Comparison of ENCODE assay signal across 8 cellular contexts in the genomic region with DNA sequence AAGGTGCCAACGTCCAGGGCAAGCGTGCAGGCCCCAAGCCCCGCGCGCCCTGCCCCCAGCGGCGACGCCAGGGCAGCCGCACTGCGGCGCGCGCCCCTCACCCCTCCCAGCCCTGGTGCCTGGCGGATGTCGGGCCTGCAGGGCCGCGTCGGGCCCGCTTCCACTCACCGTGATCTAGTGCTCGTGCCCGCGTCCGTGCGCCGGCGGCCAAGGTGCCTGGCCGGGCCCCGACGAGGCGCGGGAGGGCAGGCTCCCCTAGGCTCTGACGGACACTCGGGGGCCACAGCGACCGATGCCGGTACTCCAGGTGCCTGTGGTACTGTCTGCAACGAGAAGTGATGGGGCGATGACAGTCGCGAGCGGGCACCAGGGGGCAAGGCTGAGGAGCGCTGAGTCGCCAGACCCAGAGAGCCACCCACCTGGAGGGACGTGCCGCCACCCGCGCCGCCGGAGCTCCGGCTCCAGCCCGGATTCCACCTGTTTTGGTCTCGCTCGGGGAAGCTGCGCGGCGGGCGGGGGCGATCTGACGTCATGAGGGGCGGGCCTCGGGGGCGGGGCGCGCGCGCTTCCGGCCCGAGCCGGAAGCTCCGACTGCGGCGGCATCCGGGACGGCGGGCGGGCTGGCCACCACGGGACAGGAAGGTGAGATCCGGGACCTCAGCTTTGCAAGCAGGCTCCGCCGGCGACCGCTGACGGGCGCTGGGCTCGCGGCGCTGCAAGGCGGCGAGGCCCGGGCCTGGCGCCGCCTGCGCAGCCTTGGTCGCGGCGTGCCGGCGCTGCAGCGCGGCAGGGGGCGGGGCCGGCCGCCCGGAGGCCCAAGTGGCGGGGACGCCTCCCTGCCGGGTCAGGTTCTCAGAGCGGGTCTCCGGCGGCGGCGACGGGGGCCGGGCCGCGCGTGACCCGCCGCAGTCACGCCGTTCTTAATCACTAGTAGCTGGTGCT. TPM values are rescaled to one million over a fixed set of nuclear protein-coding genes. Genes with fewer than 3 reads are reported as not detected.
DNase-seq lines count a peak whose midpoint lies in the region; ATAC-seq, FAIRE-seq and TF ChIP-seq lines count a peak whose summit lies in the region.

A gene with protein sequence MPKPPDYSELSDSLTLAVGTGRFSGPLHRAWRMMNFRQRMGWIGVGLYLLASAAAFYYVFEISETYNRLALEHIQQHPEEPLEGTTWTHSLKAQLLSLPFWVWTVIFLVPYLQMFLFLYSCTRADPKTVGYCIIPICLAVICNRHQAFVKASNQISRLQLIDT (plus strand): TSS at position 927 of the 942 bp plus-strand sequence. CDS start 89 bp downstream, outside the sequence.
A gene with protein sequence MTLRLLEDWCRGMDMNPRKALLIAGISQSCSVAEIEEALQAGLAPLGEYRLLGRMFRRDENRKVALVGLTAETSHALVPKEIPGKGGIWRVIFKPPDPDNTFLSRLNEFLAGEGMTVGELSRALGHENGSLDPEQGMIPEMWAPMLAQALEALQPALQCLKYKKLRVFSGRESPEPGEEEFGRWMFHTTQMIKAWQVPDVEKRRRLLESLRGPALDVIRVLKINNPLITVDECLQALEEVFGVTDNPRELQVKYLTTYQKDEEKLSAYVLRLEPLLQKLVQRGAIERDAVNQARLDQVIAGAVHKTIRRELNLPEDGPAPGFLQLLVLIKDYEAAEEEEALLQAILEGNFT (minus strand): TSS at position 507 of the 942 bp plus-strand sequence. CDS start 655 bp downstream, outside the sequence.

- H3K27ac ChIP-seq in GM23338 (ENCODE audit: low read depth) (peak within 1 kb of the TSS; percentile 98), pancreas (peak within 1 kb of the TSS; percentile 90 to 95 (median 92)), thyroid gland (peak within 1 kb of the TSS; percentile 93 to 96 (median 93))

- H3K4me1 ChIP-seq in GM23338 (ENCODE audit: insufficient read depth): peaks cover 6% of the 10 kb centered on the region; the same call in 1 of the 2 replicates
- peaks cover 0 to 24% (median 10%) of the 10 kb centered on the region in 3 donors for H3K4me1 ChIP-seq in pancreas
- peaks cover 17 to 23% of the 10 kb centered on the region in 2 donors for H3K4me1 ChIP-seq in thyroid gland

- H3K27me3 Mint-ChIP-seq in GM23338 (ENCODE audit: insufficient read depth, low read depth, poor library complexity): peaks cover 9% of the 10 kb centered on the region
- H3K27me3 Mint-ChIP-seq in activated naive CD4-positive, alpha-beta T cell treated with anti-CD3 and anti-CD28 coated beads, Interleukin-2, amount 10 ng/mL, durations not matched to agents 7 days and 5 days: no peaks in the 10 kb centered on the region
- peaks cover 1% of the 10 kb centered on the region for H3K27me3 Mint-ChIP-seq in glutamatergic neuron (ENCODE audit: unreplicated experiment)

- H3K36me3 Mint-ChIP-seq in GM23338 (ENCODE audit: low read depth): peaks cover 21% of the 10 kb centered on the region
- H3K36me3 Mint-ChIP-seq in activated naive CD4-positive, alpha-beta T cell treated with anti-CD3 and anti-CD28 coated beads, Interleukin-2, amount 10 ng/mL, durations not matched to agents 7 days and 5 days: peaks cover 25% of the 10 kb centered on the region
- H3K36me3 Mint-ChIP-seq in glutamatergic neuron (ENCODE audit: unreplicated experiment): no peaks in the 10 kb centered on the region

- H2AFZ ChIP-seq in GM23338: peak within 1 kb of the TSS; percentile 100

- peaks cover 38% of the 10 kb centered on the region for H3K79me2 ChIP-seq in GM23338 (replicated peaks; ENCODE audit: insufficient read depth)

- H3K27ac Mint-ChIP-seq in GM23338: peak within 1 kb of the TSS; percentile 96
- H3K27ac Mint-ChIP-seq in activated naive CD4-positive, alpha-beta T cell treated with anti-CD3 and anti-CD28 coated beads, Interleukin-2, amount 10 ng/mL, durations not matched to agents 7 days and 5 days: peak within 1 kb of the TSS; percentile 94
- H3K27ac Mint-ChIP-seq in glutamatergic neuron (ENCODE audit: unreplicated experiment): peak within 1 kb of the TSS; percentile 91

- H3K36me3 ChIP-seq in GM23338 (ENCODE audit: insufficient read depth) (peaks cover 19% of the 10 kb centered on the region), pancreas (no peaks in the 10 kb centered on the region), thyroid gland (no peaks in the 10 kb centered on the region)

- H3K9me3 ChIP-seq in pancreas: no peaks in the 10 kb centered on the region
- H3K9me3 ChIP-seq in thyroid gland: no peaks in the 10 kb centered on the region

- peaks cover 18% of the 10 kb centered on the region for H3F3A ChIP-seq in GM23338 (replicated peaks; ENCODE audit: low read depth)

- no peaks in the 10 kb centered on the region for H3K9me3 Mint-ChIP-seq in GM23338
- H3K9me3 Mint-ChIP-seq in activated naive CD4-positive, alpha-beta T cell treated with anti-CD3 and anti-CD28 coated beads, Interleukin-2, amount 10 ng/mL, durations not matched to agents 7 days and 5 days: no peaks in the 10 kb centered on the region
- peaks cover 4% of the 10 kb centered on the region for H3K9me3 Mint-ChIP-seq in glutamatergic neuron (ENCODE audit: unreplicated experiment)

- H3K4me1 Mint-ChIP-seq in GM23338: peaks cover 16% of the 10 kb centered on the region; the same call in 2 of the 3 replicates
- H3K4me1 Mint-ChIP-seq in activated naive CD4-positive, alpha-beta T cell treated with anti-CD3 and anti-CD28 coated beads, Interleukin-2, amount 10 ng/mL, durations not matched to agents 7 days and 5 days: peaks cover 38% of the 10 kb centered on the region
- peaks cover 13% of the 10 kb centered on the region for H3K4me1 Mint-ChIP-seq in glutamatergic neuron (ENCODE audit: low read depth, unreplicated experiment)

- peak within 1 kb of the TSS; percentile 98 for H3K4me2 ChIP-seq in GM23338

- ATAC-seq in GM23338 (peak; percentile 91), pancreas (peak; percentile 93 to 97 (median 94))

- WGBS in pancreas, 2 donors: 1% methylated on average over 86 to 122 of the region's 122 CpGs
- WGBS in thyroid gland, 2 donors: 1% methylated on average over 15 of the region's 122 CpGs; no CpG with 5 or more reads in 1 of the 2 donors

- CTCF ChIA-PET in activated naive CD4-positive, alpha-beta T cell treated with anti-CD3 and anti-CD28 coated beads, Interleukin-2, amount 10 ng/mL, durations not matched to agents 7 days and 5 days (lab: Charles Lee): interaction anchor here (0.6 to 3.8 kb wide), 8 partner anchors 9 to 75 kb away, joined by 3 to 16 read pairs (median 4); a partner anchor contains a TSS

- no peaks in the 10 kb centered on the region for H3K9me2 ChIP-seq in GM23338 (ENCODE audit: insufficient read depth)

- FAIRE-seq in pancreas (lab: Jason Lieb, UNC): no peak

- 0 out of 2 replicates have a peak, but pooled peaks cover 12% of the 10 kb centered on the region for H4K20me1 ChIP-seq in GM23338 (replicated peaks; ENCODE audit: insufficient read depth)

- DNase-seq in GF-D8 (lab: John Stamatoyannopoulos, UW) (peak; percentile 37), GM23338 (ENCODE audit: low spot score) (peak; percentile 94), LHCN-M2 (ENCODE audit: low read depth) (peak; percentile 75), SK-N-DZ (ENCODE audit: low spot score) (peak; percentile 74), glutamatergic neuron (peak; percentile 90), pancreas (peak; percentile 86 to 95 (median 90)), thyroid gland (peak; percentile 87 to 88)
- DNase-seq in activated naive CD4-positive, alpha-beta T cell treated with anti-CD3 and anti-CD28 coated beads, Interleukin-2, amount 10 ng/mL, durations not matched to agents 7 days and 5 days: peak; percentile 95

- TF ChIP-seq POLR2A in thyroid gland (IDR thresholded peaks at IDR 0.05): peak; percentile 26 to 78

- no peaks in the 10 kb centered on the region for H3K27me3 ChIP-seq in GM23338 (ENCODE audit: insufficient read depth)
- H3K27me3 ChIP-seq in pancreas: no peaks in the 10 kb centered on the region
- no peaks in the 10 kb centered on the region for H3K27me3 ChIP-seq in thyroid gland

- TF ChIP-seq CTCF in GM23338 (conservative IDR thresholded peaks at IDR 0.05; ENCODE audit: low read depth in 2 of 2) (peak in 1 of 2 experiments; percentile 16; a peak in 1 of 4 replicates), glutamatergic neuron (IDR thresholded peaks at IDR 0.05; ENCODE audit: partially characterized antibody, unreplicated experiment) (peak; percentile 28), pancreas (IDR thresholded peaks at IDR 0.05) (peak in 1 of 4 donors; percentile 23), thyroid gland (IDR thresholded peaks at IDR 0.05) (peak in 3 of 6 experiments; percentile 10 to 31 (median 28))

- H3K4me3 ChIP-seq in GM23338 (peak within 1 kb of the TSS; percentile 100), pancreas (peak within 1 kb of the TSS; percentile 75 to 97 (median 95)), thyroid gland (replicated peaks in 1 of 3) (peak within 1 kb of the TSS; percentile 74 to 94 (median 89))

- intact Hi-C loops in pancreas (cut with DNase I): no loop called here
- intact Hi-C loops in thyroid gland (cut with DNase I): no loop called here

- H3K4me3 Mint-ChIP-seq in GM23338 (peak within 1 kb of the TSS; percentile 99), glutamatergic neuron (ENCODE audit: unreplicated experiment) (peak within 1 kb of the TSS; percentile 98)
- H3K4me3 Mint-ChIP-seq in activated naive CD4-positive, alpha-beta T cell treated with anti-CD3 and anti-CD28 coated beads, Interleukin-2, amount 10 ng/mL, durations not matched to agents 7 days and 5 days: peak within 1 kb of the TSS; percentile 96

TF ChIP-seq in GM23338, 12 proteins besides CTCF, POLR2A, EP300 and RAD21 (continues in another document):
- TF ChIP-seq POLR2AphosphoS5 (IDR thresholded peaks at IDR 0.05; ENCODE audit: low read depth) (peak; percentile 90), EZH2phosphoT487 (IDR thresholded peaks at IDR 0.05; ENCODE audit: unreplicated experiment) (no peak)

RNA-seq across cellular contexts. Expression of the first gene that starts in this region (rescaled TPM):
- 14.2 and 20.4 TPM in 2 replicates for total RNA-seq in GM23338 (2014; rRNA removed; shearing (Covaris generic))
- polyA plus RNA-seq in GM23338 (2016; fragmentation: Nextera tagmentation; extraction: Ambion mirVana) (32.4 and 34.0 TPM in 2 replicates), pancreas (10 to 100 TPM in 1 of 2 donors, 1 to 10 TPM in 1; 8.7 to 21.2 TPM)
- total RNA-seq in LHCN-M2 (2014; rRNA removed) (4.7 and 6.4 TPM in 2 replicates), glutamatergic neuron (ENCODE audit: unreplicated experiment) (15.9 TPM), pancreas (10 to 100 TPM in 2 of 6 donors, 1 to 10 TPM in 4; 6.1 to 16.6 (median 9.2) TPM), thyroid gland (10 to 100 TPM in 2 of 4 donors, 1 to 10 TPM in 2; 6.3 to 17.7 (median 12.6) TPM)
- polyA plus RNA-seq in LHCN-M2 (2012): 15.5 TPM
- polyA plus RNA-seq in SK-N-DZ (2014; cell fraction: cytosol; rRNA removed): 7.7 and 12.0 TPM in 2 replicates
- 3.9 and 9.5 TPM in 2 replicates for polyA plus RNA-seq in SK-N-DZ (2014; cell fraction: nucleus; rRNA removed)

RNA-seq across cellular contexts. Expression of the second gene that starts in this region (rescaled TPM):
- total RNA-seq in GM23338 (2014; rRNA removed; shearing (Covaris generic)): 21.6 and 21.7 TPM in 2 replicates
- polyA plus RNA-seq in GM23338 (2016; fragmentation: Nextera tagmentation; extraction: Ambion mirVana) (8.5 and 8.6 TPM in 2 replicates), pancreas (10 to 100 TPM in 1 of 2 donors, 1 to 10 TPM in 1; 8.3 to 21.4 TPM)
- total RNA-seq in LHCN-M2 (2014; rRNA removed) (13.3 and 13.8 TPM in 2 replicates), glutamatergic neuron (ENCODE audit: unreplicated experiment) (60.4 TPM), pancreas (10 to 100 TPM in 3 of 6 donors, 1 to 10 TPM in 3; 7.9 to 12.6 (median 10.1) TPM), thyroid gland (10 to 100 TPM; 34.1 to 48.2 (median 41.5) TPM)
- polyA plus RNA-seq in LHCN-M2 (2012): 8.8 TPM
- polyA plus RNA-seq in SK-N-DZ (2014; cell fraction: cytosol; rRNA removed): 46.6 and 53.6 TPM in 2 replicates
- 14.1 and 19.0 TPM in 2 replicates for polyA plus RNA-seq in SK-N-DZ (2014; cell fraction: nucleus; rRNA removed)

Comparison
In these comparisons a context has a peak if more than half of its experiments do, and no peak if none do; other contexts are left out.
1. Peak in every context shown above with its lines: DNase-seq, ATAC-seq, H3K4me3 ChIP-seq and H3K27ac ChIP-seq.
2. DNase-seq: peak in every context shown above with its lines; median percentile 95 in activated naive CD4-positive, alpha-beta T cell treated with anti-CD3 and anti-CD28 coated beads, Interleukin-2, amount 10 ng/mL, durations not matched to agents 7 days and 5 days; 94 in GM23338; 90 in pancreas; 90 in glutamatergic neuron; 88 in thyroid gland; 75 in LHCN-M2; 74 in SK-N-DZ; 37 in GF-D8.